Comparison of ENCODE assay signal across 29 cellular contexts in genomic region chr10:125208854-125209545, GRCh38. TPM values are rescaled to one million over a fixed set of nuclear protein-coding genes. Genes with fewer than 3 reads are reported as not detected.
DNase-seq lines count a peak whose midpoint lies in the region; ATAC-seq and TF ChIP-seq lines count a peak whose summit lies in the region.
"Had no signal": no experiment of that assay in that cellular context is flagged by ENCODE, and none has a peak within 500 bp of the region (broad histone marks: within the 10 kb centered on the region; RNA-seq: fewer than 3 reads in every experiment).

No MANE protein-coding gene starts in this region.

- no peaks in the 10 kb centered on the region for H3K4me1 Mint-ChIP-seq in stimulated activated effector memory CD8-positive, alpha-beta T cell treated with anti-CD3 and anti-CD28 coated beads, Interleukin-12 subunit alpha, Interleukin-12 subunit beta, amount 100 ng/mL, for 72 hours
- H3K4me1 Mint-ChIP-seq: IgD-negative memory B cell; stimulated activated naive CD8-positive, alpha-beta T cell treated with anti-CD3 and anti-CD28 coated beads, Interleukin-15, amount 100 ng/mL, for 72 hours had no signal

- no peak overlapping the region for H3K4me3 Mint-ChIP-seq in stimulated activated effector memory CD8-positive, alpha-beta T cell treated with anti-CD3 and anti-CD28 coated beads, Interleukin-12 subunit alpha, Interleukin-12 subunit beta, amount 100 ng/mL, for 72 hours
- H3K4me3 Mint-ChIP-seq: activated T-cell treated with anti-CD3 and anti-CD28 coated beads, Interleukin-2, amount 50 U/mL, for 4 hours; CD4-positive, alpha-beta T cell; IgD-negative memory B cell; neural crest cell; stimulated activated naive CD8-positive, alpha-beta T cell treated with anti-CD3 and anti-CD28 coated beads, Interleukin-15, amount 100 ng/mL, for 72 hours; WTC11 had no signal

- no peak overlapping the region for H3K4me3 ChIP-seq in IMR-90 (ENCODE audit: insufficient read depth, low read depth, low read length)
- H3K4me3 ChIP-seq in coronary artery: peak overlapping the region; percentile 17
- H3K4me3 ChIP-seq in osteoblast (ENCODE audit: insufficient read depth, low read length): peak overlapping the region; percentile 63
- no peak overlapping the region for H3K4me3 ChIP-seq in vagina
- H3K4me3 ChIP-seq: body of pancreas, GM12878, GM23248, mucosa of descending colon, PC-9, right lobe of liver, thyroid gland had no signal

- H2AK5ac ChIP-seq in IMR-90 (ENCODE audit: low read depth, low read length): no peak overlapping the region; the same call in 1 of the 2 replicates

- no peak for TF ChIP-seq RAD21 in IMR-90 (IDR thresholded peaks at IDR 0.05; ENCODE audit: low read length)

- H3K9ac ChIP-seq in IMR-90 (ENCODE audit: low read depth, low read length): no peak overlapping the region
- H3K9ac ChIP-seq: GM23248 had no signal

- POLR2A ChIA-PET in IMR-90 (lab: Charles Lee; ENCODE audit: unreplicated experiment): no interaction called here

- BruUV-seq in IMR-90 (replicated peaks; lab: Mats Ljungman, UMichigan): no TSS peak

- DNase-seq in IMR-90: no peak
- DNase-seq in coronary artery (ENCODE audit: low spot score): no peak
- DNase-seq in osteoblast (ENCODE audit: insufficient read length, low spot score, missing footprints): peak; percentile 87
- DNase-seq in vagina (ENCODE audit: extremely low spot score in 2 of 2): no peak
- DNase-seq in stimulated activated effector memory CD8-positive, alpha-beta T cell treated with anti-CD3 and anti-CD28 coated beads, Interleukin-12 subunit alpha, Interleukin-12 subunit beta, amount 100 ng/mL, for 72 hours (ENCODE audit: low spot score in 2 of 2): no peak
- DNase-seq: activated CD4-positive, alpha-beta T cell treated with anti-CD3 and anti-CD28 coated beads, Interleukin-2, amount 50 U/mL, for 1 hour; activated T-cell treated with anti-CD3 and anti-CD28 coated beads, Interleukin-2, amount 50 U/mL, for 4 hours; CD4-positive, alpha-beta T cell; effector CD8-positive, alpha-beta T cell; GM23248; mucosa of descending colon; NCI-H1105 treated with DMSO at 0.1 percent for 48 hours; NCI-H2029; NCI-H526; PC-9; right lobe of liver; stimulated activated CD4-positive, alpha-beta T cell treated with anti-CD3 and anti-CD28 coated beads, Interleukin-15, amount 100 ng/mL, for 24 hours; stimulated activated naive CD8-positive, alpha-beta T cell treated with anti-CD3 and anti-CD28 coated beads, Interleukin-15, amount 100 ng/mL, for 72 hours; T1000; thyroid gland had no signal

- H2BK5ac ChIP-seq in IMR-90 (ENCODE audit: low read depth, low read length, poor library complexity, severe bottlenecking): no peak overlapping the region

- H3K4me2 ChIP-seq in IMR-90 (ENCODE audit: low read depth, low read length) (peak overlapping the region; percentile 43; the same call in 1 of the 2 replicates), osteoblast (ENCODE audit: insufficient read depth, low read length) (peak overlapping the region; percentile 82)
- H3K4me2 ChIP-seq: PC-9 had no signal

- H3K27ac Mint-ChIP-seq in stimulated activated effector memory CD8-positive, alpha-beta T cell treated with anti-CD3 and anti-CD28 coated beads, Interleukin-12 subunit alpha, Interleukin-12 subunit beta, amount 100 ng/mL, for 72 hours: no peak overlapping the region
- H3K27ac Mint-ChIP-seq: CD4-positive, alpha-beta T cell; progenitor cell of endocrine pancreas; stimulated activated naive CD8-positive, alpha-beta T cell treated with anti-CD3 and anti-CD28 coated beads, Interleukin-15, amount 100 ng/mL, for 72 hours; WTC11 had no signal

- no peaks in the 10 kb centered on the region for H3K79me2 ChIP-seq in osteoblast (ENCODE audit: insufficient read depth, low read length)

- H3K79me1 ChIP-seq in IMR-90 (ENCODE audit: low read depth in 1 of 2, low read length in 2 of 2): no peaks in the 10 kb centered on the region

- no peak overlapping the region; the same call in 1 of the 2 replicates for H4K5ac ChIP-seq in IMR-90 (ENCODE audit: low read depth, low read length)

- no peak overlapping the region for H3K23ac ChIP-seq in IMR-90 (ENCODE audit: low read depth, low read length)

- H4K20me1 ChIP-seq in IMR-90 (ENCODE audit: insufficient read depth, low read length): no peaks in the 10 kb centered on the region
- no peaks in the 10 kb centered on the region for H4K20me1 ChIP-seq in osteoblast (ENCODE audit: insufficient read depth, low read length)

- peak overlapping the region; percentile 9; the same call in 1 of the 2 replicates for H3K18ac ChIP-seq in IMR-90 (ENCODE audit: low read depth, low read length)

- H2BK120ac ChIP-seq in IMR-90 (ENCODE audit: low read depth, low read length): peak overlapping the region; percentile 44; the same call in 1 of the 2 replicates

- H2BK20ac ChIP-seq in IMR-90 (ENCODE audit: low read depth, low read length): peak overlapping the region; percentile 75

- WGBS in IMR-90 (ENCODE audit: extremely low coverage in 2 of 2, insufficient read length in 1 of 2), 2 experiments: 85% methylated on average over 6 of the region's 23 CpGs; no CpG with 5 or more reads in 1 of the 2 experiments

- TF ChIP-seq CTCF in IMR-90 (conservative IDR thresholded peaks at IDR 0.05; ENCODE audit: low read depth, low read length) (no peak), coronary artery (IDR thresholded peaks at IDR 0.05) (no peak), osteoblast (IDR thresholded peaks at IDR 0.05; ENCODE audit: extremely low read depth, low read depth, low read length) (no peak), vagina (IDR thresholded peaks at IDR 0.05) (no peak)

- CTCF ChIA-PET in IMR-90 (lab: Yijun Ruan, JAX): no interaction called here

- no peak overlapping the region; the same call in 1 of the 2 replicates for H3K14ac ChIP-seq in IMR-90 (replicated peaks; ENCODE audit: low read depth, low read length)

- H3K9me1 ChIP-seq in IMR-90 (ENCODE audit: insufficient read depth, low read length): no peaks in the 10 kb centered on the region

- no peak overlapping the region for H3K27ac ChIP-seq in IMR-90 (ENCODE audit: insufficient read depth, low read length)
- H3K27ac ChIP-seq in coronary artery: no peak overlapping the region
- no peak overlapping the region for H3K27ac ChIP-seq in osteoblast (ENCODE audit: low read depth, low read length)
- peak overlapping the region; percentile 60 for H3K27ac ChIP-seq in vagina
- H3K27ac ChIP-seq: body of pancreas, GM23248, PC-9, right lobe of liver, thyroid gland had no signal

- peak overlapping the region; percentile 40 for H3K4ac ChIP-seq in IMR-90 (ENCODE audit: low read depth, low read length)

- dilution Hi-C loops in IMR-90 (cut with HindIII; ENCODE audit: low sequenced_read_pairs, unreplicated experiment): no loop called here

- 0 out of 2 replicates have a peak overlapping the region, but pooled peaks have one; percentile 24 for H3K56ac ChIP-seq in IMR-90 (ENCODE audit: extremely low read depth, insufficient read depth, low read length)

- H3K4me1 ChIP-seq in IMR-90 (ENCODE audit: control insufficient read depth, insufficient read depth, low read length) (peaks cover 13% of the 10 kb centered on the region), osteoblast (ENCODE audit: insufficient read depth, low read length) (peaks cover 11% of the 10 kb centered on the region), vagina (no peaks in the 10 kb centered on the region)
- H3K4me1 ChIP-seq: right lobe of liver, thyroid gland had no signal

- no peaks in the 10 kb centered on the region for H3K9me3 Mint-ChIP-seq in stimulated activated effector memory CD8-positive, alpha-beta T cell treated with anti-CD3 and anti-CD28 coated beads, Interleukin-12 subunit alpha, Interleukin-12 subunit beta, amount 100 ng/mL, for 72 hours
- H3K9me3 Mint-ChIP-seq: activated T-cell treated with anti-CD3 and anti-CD28 coated beads, Interleukin-2, amount 50 U/mL, for 4 hours; CD4-positive, alpha-beta T cell; IgD-negative memory B cell; neural crest cell; stimulated activated naive CD8-positive, alpha-beta T cell treated with anti-CD3 and anti-CD28 coated beads, Interleukin-15, amount 100 ng/mL, for 72 hours had no signal

- in situ Hi-C loops in IMR-90 (cut with MboI; ENCODE audit: low sequenced_read_pairs): no loop called here

- H4K8ac ChIP-seq in IMR-90 (ENCODE audit: low read depth in 2 of 2, low read length in 2 of 2): no peak overlapping the region

- H3K9me3 ChIP-seq in IMR-90 (ENCODE audit: control insufficient read depth, insufficient read depth, low read length): no peaks in the 10 kb centered on the region; the same call in 1 of the 2 replicates
- H3K9me3 ChIP-seq in osteoblast (ENCODE audit: low read depth, low read length): no peaks in the 10 kb centered on the region
- H3K9me3 ChIP-seq in vagina: no peaks in the 10 kb centered on the region
- H3K9me3 ChIP-seq: body of pancreas, mucosa of descending colon, right lobe of liver, thyroid gland had no signal

- peaks cover 7% of the 10 kb centered on the region for H3K27me3 ChIP-seq in IMR-90 (ENCODE audit: control insufficient read depth, insufficient read depth, low read length)
- no peaks in the 10 kb centered on the region for H3K27me3 ChIP-seq in osteoblast (ENCODE audit: insufficient read depth, low read length)
- no peaks in the 10 kb centered on the region for H3K27me3 ChIP-seq in vagina
- H3K27me3 ChIP-seq: body of pancreas, right lobe of liver, thyroid gland had no signal

- ATAC-seq in IMR-90 (ENCODE audit: low read depth) (no peak), HG02885 (IDR thresholded peaks at IDR 0.05; ENCODE audit: poor library complexity, unreplicated experiment) (no peak), HG03432 (IDR thresholded peaks at IDR 0.05; ENCODE audit: unreplicated experiment) (no peak)
- no peak for ATAC-seq in stimulated activated effector memory CD8-positive, alpha-beta T cell treated with anti-CD3 and anti-CD28 coated beads, Interleukin-12 subunit alpha, Interleukin-12 subunit beta, amount 100 ng/mL, for 72 hours
- ATAC-seq: activated T-cell treated with anti-CD3 and anti-CD28 coated beads, Interleukin-2, amount 50 U/mL, for 4 hours; body of pancreas; GM12878; mucosa of descending colon; Right ventricle myocardium inferior; stimulated activated naive CD8-positive, alpha-beta T cell treated with anti-CD3 and anti-CD28 coated beads, Interleukin-15, amount 100 ng/mL, for 72 hours; WTC11 had no signal

- TF ChIP-seq POLR2A in IMR-90 (IDR thresholded peaks at IDR 0.05; ENCODE audit: low read depth, low read length): no peak
- no peak for TF ChIP-seq POLR2A in vagina (IDR thresholded peaks at IDR 0.05)

- H2BK15ac ChIP-seq in IMR-90 (ENCODE audit: low read depth, low read length): no peak overlapping the region

- intact Hi-C loops in IMR-90 (cut with micrococcal nuclease): no loop called here
- intact Hi-C loops in vagina (cut with DNase I): no loop called here

- H2AFZ ChIP-seq in IMR-90 (replicated peaks; ENCODE audit: low read length, poor library complexity) (no peak overlapping the region), osteoblast (ENCODE audit: low read length) (peak overlapping the region; percentile 93)
- H2AFZ ChIP-seq: GM23248, PC-9 had no signal

- H2AK9ac ChIP-seq in IMR-90 (replicated peaks; ENCODE audit: low read depth, low read length, poor library complexity): peak overlapping the region; percentile 59

- no peaks in the 10 kb centered on the region for H3K36me3 Mint-ChIP-seq in stimulated activated effector memory CD8-positive, alpha-beta T cell treated with anti-CD3 and anti-CD28 coated beads, Interleukin-12 subunit alpha, Interleukin-12 subunit beta, amount 100 ng/mL, for 72 hours
- H3K36me3 Mint-ChIP-seq: IgD-negative memory B cell, WTC11 had no signal

- peak overlapping the region; percentile 11 for H4K91ac ChIP-seq in IMR-90 (ENCODE audit: insufficient read depth, low read depth, low read length)

- H3K36me3 ChIP-seq in IMR-90 (ENCODE audit: control insufficient read depth, insufficient read depth, low read length): no peaks in the 10 kb centered on the region
- no peaks in the 10 kb centered on the region for H3K36me3 ChIP-seq in osteoblast (ENCODE audit: insufficient read depth, low read length)
- H3K36me3 ChIP-seq in vagina: no peaks in the 10 kb centered on the region
- H3K36me3 ChIP-seq: right lobe of liver, thyroid gland had no signal

RNA-seq across cellular contexts. Expression of gene CTBP2, which starts 48.6 kb away (rescaled TPM):
- total RNA-seq in IMR-90 (2012; rRNA removed) (74.2 and 81.0 TPM in 2 replicates), osteoblast (65.1 and 65.9 TPM in 2 replicates), vagina (74.4 TPM)
- 80.2 and 86.6 TPM in 2 replicates for polyA plus RNA-seq in IMR-90 (2012; rRNA removed)
- 63.0 and 104 TPM in 2 replicates for polyA plus RNA-seq in IMR-90 (2012; cell fraction: cytosol; rRNA removed)
- 167 and 220 TPM in 2 replicates for polyA plus RNA-seq in IMR-90 (2012; cell fraction: nucleus; rRNA removed; ENCODE audit: low replicate concordance)

Comparison
In these comparisons a context has a peak if more than half of its experiments do, and no peak if none do; other contexts are left out.
1. H3K4me3 ChIP-seq: peak in coronary artery (single experiment) and osteoblast (single experiment); none in IMR-90 (single experiment) and vagina (0 of 2).